In the genomic region with DNA sequence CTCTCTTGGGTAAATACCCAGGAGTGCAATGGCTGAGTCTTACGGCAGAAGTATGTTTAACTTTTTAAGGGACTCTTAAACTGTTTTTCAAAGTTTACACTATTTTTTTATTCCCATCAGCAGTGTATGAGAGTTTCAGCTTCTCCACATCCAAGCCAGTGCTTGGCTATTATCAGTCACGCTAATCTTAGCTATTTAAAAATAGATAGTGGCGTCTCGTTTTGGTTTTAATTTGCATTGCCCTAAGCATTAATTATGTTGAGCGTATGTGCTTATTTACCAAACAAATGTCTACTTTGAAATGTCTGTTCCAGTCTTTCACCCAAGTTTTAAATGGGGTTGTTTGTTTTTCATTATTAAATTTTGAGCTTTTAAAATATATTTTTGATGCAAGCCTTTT, we compare ENCODE assay signal across 5 cellular contexts.
"Had no signal": no experiment of that assay in that cellular context is flagged by ENCODE, and none has a peak within 500 bp of the region (broad histone marks: within the 10 kb centered on the region; RNA-seq: fewer than 3 reads in every experiment).

No MANE protein-coding gene starts in this region.

- ATAC-seq: GM23338, K562 had no signal

- H3K4me3 ChIP-seq: GM23338, K562 had no signal

- DNase-seq: H9, HCEC 1CT, IMR-90 had no signal
